Comparison of ENCODE assay signal across 1 cellular context in genomic region chr3:31692714-31693113, GRCh38.
A peak's percentile ranks its signal among the peaks of the same experiment; 100 is the strongest.
TF ChIP-seq lines count a peak whose summit lies in the region.

No MANE protein-coding gene starts in this region.

TF ChIP-seq in K562, 482 proteins besides CTCF, POLR2A, EP300 and RAD21 (continued from another document):
- peak; percentile 56 for TF ChIP-seq PKNOX1 (IDR thresholded peaks at IDR 0.05)
- TF ChIP-seq SAFB (IDR thresholded peaks at IDR 0.05; ENCODE audit: borderline replicate concordance, low read depth, low read length): no peak
- peak; percentile 50; the same call in 1 of the 2 replicates for TF ChIP-seq CEBPB (tag; IDR thresholded peaks at IDR 0.05)
- no peak for TF ChIP-seq PBX2 (CRISPR knock-in tag; IDR thresholded peaks at IDR 0.05; ENCODE audit: low read depth)
- peak; percentile 36; the same call in 1 of the 2 replicates for TF ChIP-seq PBX2 (tag; conservative IDR thresholded peaks at IDR 0.05; ENCODE audit: low read depth)
- no peak for TF ChIP-seq BCLAF1 (IDR thresholded peaks at IDR 0.05; ENCODE audit: borderline replicate concordance in 1 of 2, control insufficient read depth in 1 of 2, low read depth in 2 of 2, low read length in 1 of 2)
